In genomic region chr3:102688556-102688930, GRCh38 we compare ENCODE assay signal across 21 cellular contexts.
"Had no signal": no experiment of that assay in that cellular context is flagged by ENCODE, and none has a peak within 500 bp of the region (broad histone marks: within the 10 kb centered on the region; RNA-seq: fewer than 3 reads in every experiment).

No MANE protein-coding gene starts in this region.

- H3K9me3 ChIP-seq: SJSA1 had no signal

- H3K9me3 Mint-ChIP-seq: IgD-negative memory B cell had no signal

- DNase-seq: MV-4-11, NCI-H1048, NCI-H1105, NCI-H1417 treated with DMSO at 0.1 percent for 48 hours, NCI-H1694 treated with DMSO at 0.1 percent for 48 hours, NCI-H1930, NCI-H2107, NCI-H226, NCI-H446, NCI-H510A, NCI-H524 treated with DMSO at 0.1 percent for 48 hours, NCI-H774, Right ventricle myocardium superior, RPMI8226, SIG-M5 had no signal

- H3K4me1 ChIP-seq: SJSA1 had no signal

- H3K4me1 Mint-ChIP-seq: IgD-negative memory B cell had no signal

- H3K4me2 ChIP-seq: KMS-11 had no signal

- H3K36me3 Mint-ChIP-seq: IgD-negative memory B cell had no signal

- H3K27me3 ChIP-seq: SJSA1 had no signal

- ATAC-seq: K562 had no signal

- H3K4me3 ChIP-seq: K562, SJSA1, SK-N-MC had no signal

- H3K27ac ChIP-seq: HL-60, KMS-11, SJSA1, SK-N-MC had no signal

- H3K4me3 Mint-ChIP-seq: IgD-negative memory B cell had no signal

- H3K27me3 Mint-ChIP-seq: IgD-negative memory B cell had no signal

- H3K27ac Mint-ChIP-seq: IgD-negative memory B cell had no signal

- H3K36me3 ChIP-seq: SJSA1 had no signal

- H3K9ac ChIP-seq: KMS-11 had no signal
